Comparison of ENCODE assay signal across 1 cellular context in genomic region chr16:28822520-28823290, GRCh38.
A peak's percentile ranks its signal among the peaks of the same experiment; 100 is the strongest.
TF ChIP-seq lines count a peak whose summit lies in the region.

Gene ATXN2L (plus strand): TSS chr16:28822999. CDS start chr16:28823260, 261 bp downstream.

TF ChIP-seq in HepG2, 621 proteins besides CTCF, POLR2A, EP300 and RAD21 (continued from another document and continues in another):
- peak; percentile 81 for TF ChIP-seq ZHX1 (CRISPR knock-in tag; IDR thresholded peaks at IDR 0.05; ENCODE audit: low read depth)
- TF ChIP-seq MIER3 (CRISPR knock-in tag; IDR thresholded peaks at IDR 0.05; ENCODE audit: borderline replicate concordance): peak; percentile 95; the same call in 1 of the 2 replicates
- peak; percentile 56; the same call in 1 of the 2 replicates for TF ChIP-seq GATA4 (IDR thresholded peaks at IDR 0.05; ENCODE audit: borderline replicate concordance, low read depth)
- peak; percentile 87 for TF ChIP-seq NRL (CRISPR knock-in tag; IDR thresholded peaks at IDR 0.05; ENCODE audit: borderline replicate concordance)
- no peak; the same call in 1 of the 2 replicates for TF ChIP-seq MTF2 (CRISPR knock-in tag; IDR thresholded peaks at IDR 0.05; ENCODE audit: borderline replicate concordance)
- 0 out of 2 replicates have a peak, but pooled peaks have one; percentile 67 for TF ChIP-seq SIX4 (CRISPR knock-in tag; IDR thresholded peaks at IDR 0.05)
- TF ChIP-seq ATRX (CRISPR knock-in tag; IDR thresholded peaks at IDR 0.05; ENCODE audit: borderline replicate concordance): no peak
- peak; percentile 88 for TF ChIP-seq ZNF160 (CRISPR knock-in tag; IDR thresholded peaks at IDR 0.05)
- TF ChIP-seq CSRNP2 (CRISPR knock-in tag; conservative IDR thresholded peaks at IDR 0.05; ENCODE audit: low read depth): peak; percentile 18; the same call in 1 of the 2 replicates
- no peak; the same call in 1 of the 2 replicates for TF ChIP-seq PAX8 (CRISPR knock-in tag; IDR thresholded peaks at IDR 0.05; ENCODE audit: borderline replicate concordance)
- peak; percentile 65; the same call in 1 of the 2 replicates for TF ChIP-seq SOX5 (CRISPR knock-in tag; IDR thresholded peaks at IDR 0.05; ENCODE audit: borderline replicate concordance)
- TF ChIP-seq ZNF672 (CRISPR knock-in tag; IDR thresholded peaks at IDR 0.05): no peak
- no peak for TF ChIP-seq TIGD3 (CRISPR knock-in tag; IDR thresholded peaks at IDR 0.05; ENCODE audit: borderline replicate concordance)
- TF ChIP-seq ZBTB38 (CRISPR knock-in tag; IDR thresholded peaks at IDR 0.05): peak; percentile 100
- no peak for TF ChIP-seq KIAA2018 (CRISPR knock-in tag; IDR thresholded peaks at IDR 0.05; ENCODE audit: borderline replicate concordance)
- TF ChIP-seq NR2C2 (CRISPR knock-in tag; IDR thresholded peaks at IDR 0.05; ENCODE audit: borderline replicate concordance): peak; percentile 73
- TF ChIP-seq RORA (CRISPR knock-in tag; IDR thresholded peaks at IDR 0.05): no peak
- TF ChIP-seq ZSCAN22 (CRISPR knock-in tag; IDR thresholded peaks at IDR 0.05): no peak
- TF ChIP-seq NCOA5 (CRISPR knock-in tag; IDR thresholded peaks at IDR 0.05): peak; percentile 87
- TF ChIP-seq PATZ1 (CRISPR knock-in tag; IDR thresholded peaks at IDR 0.05): peak; percentile 92
- TF ChIP-seq ZNF841 (CRISPR knock-in tag; IDR thresholded peaks at IDR 0.05; ENCODE audit: borderline replicate concordance): no peak
- TF ChIP-seq CEBPB (IDR thresholded peaks at IDR 0.05; ENCODE audit: borderline replicate concordance, low read depth, low read length): no peak
- 0 out of 2 replicates have a peak, but pooled peaks have one; percentile 53 for TF ChIP-seq ZNF510 (CRISPR knock-in tag; IDR thresholded peaks at IDR 0.05; ENCODE audit: low read depth)
- TF ChIP-seq PTBP1 (IDR thresholded peaks at IDR 0.05; ENCODE audit: low read depth, low read length, poor library complexity, severe bottlenecking): peak; percentile 62
- TF ChIP-seq IKZF4 (CRISPR knock-in tag; IDR thresholded peaks at IDR 0.05; ENCODE audit: borderline replicate concordance, low read depth, not compliant biosample characterization): peak; percentile 92
- TF ChIP-seq XRCC5 (optimal IDR thresholded peaks at IDR 0.05; ENCODE audit: low read length): peak; percentile 97
- TF ChIP-seq GMEB1 (CRISPR knock-in tag; IDR thresholded peaks at IDR 0.05; ENCODE audit: borderline replicate concordance): peak; percentile 100
- TF ChIP-seq PAF1 (CRISPR knock-in tag; IDR thresholded peaks at IDR 0.05): no peak
- TF ChIP-seq JARID2 (CRISPR knock-in tag; IDR thresholded peaks at IDR 0.05; ENCODE audit: insufficient replicate concordance): peak; percentile 96
- peak; percentile 70; the same call in 1 of the 2 replicates for TF ChIP-seq ZNF773 (CRISPR knock-in tag; IDR thresholded peaks at IDR 0.05; ENCODE audit: borderline replicate concordance)
- peak; percentile 100 for TF ChIP-seq GMEB2 (CRISPR knock-in tag; IDR thresholded peaks at IDR 0.05; ENCODE audit: low read depth)
